ENCODE assay signal across 12 cellular contexts in genomic region chr16:88619859-88620655, GRCh38. TPM values are rescaled to one million over a fixed set of nuclear protein-coding genes. Genes with fewer than 3 reads are reported as not detected.
A peak's percentile ranks its signal among the peaks of the same experiment; 100 is the strongest.
DNase-seq lines count a peak whose midpoint lies in the region; ATAC-seq and TF ChIP-seq lines count a peak whose summit lies in the region.
"Had no signal": no experiment of that assay in that cellular context is flagged by ENCODE, and none has a peak within 500 bp of the region (broad histone marks: within the 10 kb centered on the region; RNA-seq: fewer than 3 reads in every experiment).

No MANE protein-coding gene starts in this region.

- peak; percentile 85 for ATAC-seq in activated CD8-positive, alpha-beta T cell treated with anti-CD3 and anti-CD28 coated beads for 36 hours
- ATAC-seq in GM19328 (IDR thresholded peaks at IDR 0.05; ENCODE audit: unreplicated experiment) = no peak

- H3K4me1 Mint-ChIP-seq in IgD-negative memory B cell = peaks cover 0 to 3% (median 0%) of the 10 kb centered on the region in 3 donors
- peaks cover 21% of the 10 kb centered on the region for H3K4me1 Mint-ChIP-seq in activated CD8-positive, alpha-beta T cell treated with anti-CD3 and anti-CD28 coated beads for 36 hours (ENCODE audit: low read depth)
- H3K4me1 Mint-ChIP-seq: mesothelial cell of epicardium had no signal

- POLR2A ChIA-PET in activated CD8-positive, alpha-beta T cell treated with anti-CD3 and anti-CD28 coated beads for 36 hours (lab: Charles Lee) = interaction anchor here (0.6 to 1.5 kb wide), 8 partner anchors 7 to 84 kb away, joined by 3 to 4 read pairs (median 3); partner anchors contain the start of gene MVD

- no peak for TF ChIP-seq CTCF in activated CD8-positive, alpha-beta T cell treated with anti-CD3 and anti-CD28 coated beads for 36 hours (IDR thresholded peaks at IDR 0.05)

- peak; percentile 83 for DNase-seq in activated CD8-positive, alpha-beta T cell treated with anti-CD3 and anti-CD28 coated beads for 36 hours
- DNase-seq in central memory CD4-positive, alpha-beta T cell = peak; percentile 94
- DNase-seq in stimulated activated CD8-positive, alpha-beta memory T cell treated with anti-CD3 and anti-CD28 coated beads, Interleukin-12 subunit alpha, Interleukin-12 subunit beta, amount 100 ng/mL, for 1 hour (ENCODE audit: low read depth) = peak; percentile 56
- DNase-seq in NCI-H1930 (lab: John Stamatoyannopoulos, UW) = no peak
- no peak for DNase-seq in globus pallidus (ENCODE audit: low spot score)
- DNase-seq in NCI-H524 treated with DMSO at 0.1 percent for 48 hours (lab: John Stamatoyannopoulos, UW) = no peak
- DNase-seq: DMS79 treated with DMSO at 0.1 percent for 48 hours, foreskin melanocyte, MV-4-11 had no signal

- H3K27me3 Mint-ChIP-seq in IgD-negative memory B cell = no peaks in the 10 kb centered on the region
- H3K27me3 Mint-ChIP-seq in activated CD8-positive, alpha-beta T cell treated with anti-CD3 and anti-CD28 coated beads for 36 hours = no peaks in the 10 kb centered on the region

- H3K36me3 Mint-ChIP-seq in IgD-negative memory B cell = no peaks in the 10 kb centered on the region
- peaks cover 32% of the 10 kb centered on the region for H3K36me3 Mint-ChIP-seq in activated CD8-positive, alpha-beta T cell treated with anti-CD3 and anti-CD28 coated beads for 36 hours (ENCODE audit: low read depth)

- peak overlapping the region in 2 of 3 donors; percentile 87 to 90 for H3K27ac Mint-ChIP-seq in IgD-negative memory B cell
- H3K27ac Mint-ChIP-seq in activated CD8-positive, alpha-beta T cell treated with anti-CD3 and anti-CD28 coated beads for 36 hours = peak overlapping the region; percentile 88
- H3K27ac Mint-ChIP-seq: mesothelial cell of epicardium had no signal

- H3K9me3 Mint-ChIP-seq in IgD-negative memory B cell = no peaks in the 10 kb centered on the region
- H3K9me3 Mint-ChIP-seq in activated CD8-positive, alpha-beta T cell treated with anti-CD3 and anti-CD28 coated beads for 36 hours = no peaks in the 10 kb centered on the region
- H3K9me3 Mint-ChIP-seq: mesothelial cell of epicardium had no signal

- CTCF ChIA-PET in activated CD8-positive, alpha-beta T cell treated with anti-CD3 and anti-CD28 coated beads for 36 hours (lab: Charles Lee) = interaction anchor here (0.9 to 1.5 kb wide), 5 partner anchors 9 to 32 kb away, joined by 3 to 5 read pairs (median 3); no protein-coding TSS in a partner anchor

- intact Hi-C loops in activated CD8-positive, alpha-beta T cell treated with anti-CD3 and anti-CD28 coated beads for 36 hours (cut with micrococcal nuclease) = no loop called here

- H3K4me3 Mint-ChIP-seq in IgD-negative memory B cell = peak overlapping the region in 2 of 4 donors; percentile 12 to 51
- H3K4me3 Mint-ChIP-seq in activated CD8-positive, alpha-beta T cell treated with anti-CD3 and anti-CD28 coated beads for 36 hours = peak overlapping the region; percentile 19
- H3K4me3 Mint-ChIP-seq: mesothelial cell of epicardium had no signal

RNA-seq across cellular contexts. Expression of gene IL17C, which starts 18.3 kb away (rescaled TPM):
- polyA plus RNA-seq in IgD-negative memory B cell = not detected
- total RNA-seq in activated CD8-positive, alpha-beta T cell treated with anti-CD3 and anti-CD28 coated beads for 36 hours = under 1 TPM in 1 of 2 experiments, not detected in 1; 0.31 TPM
- total RNA-seq: mesothelial cell of epicardium had no signal

RNA-seq across cellular contexts. Expression of gene CYBA, which starts 30.8 kb away (rescaled TPM):
- 1,890 TPM for polyA plus RNA-seq in IgD-negative memory B cell
- 100 to 1,000 TPM; 230 to 236 TPM for total RNA-seq in activated CD8-positive, alpha-beta T cell treated with anti-CD3 and anti-CD28 coated beads for 36 hours

RNA-seq across cellular contexts. Expression of gene MVD, which starts 42.8 kb away (rescaled TPM):
- polyA plus RNA-seq in IgD-negative memory B cell = 26.0 TPM
- 10 to 100 TPM; 83.1 to 89.9 TPM for total RNA-seq in activated CD8-positive, alpha-beta T cell treated with anti-CD3 and anti-CD28 coated beads for 36 hours

RNA-seq across cellular contexts. Expression of gene ZC3H18, which starts 49.9 kb away (rescaled TPM):
- 17.5 TPM for polyA plus RNA-seq in IgD-negative memory B cell
- 10 to 100 TPM; 67.7 to 73.5 TPM for total RNA-seq in activated CD8-positive, alpha-beta T cell treated with anti-CD3 and anti-CD28 coated beads for 36 hours

Comparison
In these comparisons a context has a peak if more than half of its experiments do, and no peak if none do; other contexts are left out.
1. DNase-seq: peak in activated CD8-positive, alpha-beta T cell treated with anti-CD3 and anti-CD28 coated beads for 36 hours (single experiment), central memory CD4-positive, alpha-beta T cell (single experiment) and stimulated activated CD8-positive, alpha-beta memory T cell treated with anti-CD3 and anti-CD28 coated beads, Interleukin-12 subunit alpha, Interleukin-12 subunit beta, amount 100 ng/mL, for 1 hour (single experiment); none in NCI-H1930 (0 of 2), globus pallidus (single experiment) and NCI-H524 treated with DMSO at 0.1 percent for 48 hours (single experiment).